1 cellular context compared by ENCODE assay signal in the genomic region with DNA sequence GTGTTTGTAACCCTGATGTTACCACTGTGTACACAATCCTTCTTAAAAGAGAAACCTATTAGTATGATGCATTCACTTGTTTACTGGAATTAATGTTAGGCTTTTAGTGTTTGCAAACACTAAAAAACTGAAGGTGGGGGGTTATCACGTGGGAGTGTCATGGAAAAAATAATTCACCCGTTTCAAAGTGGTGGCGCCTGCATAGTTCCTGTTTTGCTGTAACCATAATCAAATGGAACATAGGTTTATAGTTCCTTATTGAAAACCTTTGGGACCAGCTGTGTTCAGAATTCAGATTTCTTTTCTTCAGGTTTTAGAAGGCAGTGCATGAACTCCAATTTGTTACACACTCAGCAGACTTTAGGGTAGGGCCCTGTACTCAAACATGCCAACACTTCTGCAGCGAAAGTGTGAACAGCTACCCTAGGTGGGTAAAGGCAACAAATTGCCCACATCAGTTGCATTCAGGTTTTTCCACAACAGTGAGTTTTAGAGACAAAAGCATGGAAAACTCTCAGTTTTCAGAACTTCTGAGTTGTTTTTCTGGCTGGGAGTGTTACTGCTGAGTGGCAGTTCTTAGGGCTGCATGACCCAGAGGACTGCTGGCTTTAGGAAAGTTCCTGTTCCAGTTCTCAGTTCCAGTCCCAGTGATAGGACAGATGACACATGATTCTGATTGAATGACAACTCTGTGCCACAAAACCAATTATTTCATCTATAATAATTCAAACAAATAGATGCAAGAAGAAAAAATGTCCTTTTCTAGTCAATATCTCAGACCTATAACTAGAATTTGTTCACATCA.
TF ChIP-seq lines count a peak whose summit lies in the region.

No MANE protein-coding gene starts in this region.

TF ChIP-seq in HepG2, 621 proteins besides CTCF, POLR2A, EP300 and RAD21:
- no peak for TF ChIP-seq DPF2 (CRISPR knock-in tag; IDR thresholded peaks at IDR 0.05; ENCODE audit: borderline replicate concordance, low read depth)
- no peak for TF ChIP-seq NKX3-1 (CRISPR knock-in tag; IDR thresholded peaks at IDR 0.05)
- TF ChIP-seq ZNF350 (CRISPR knock-in tag; IDR thresholded peaks at IDR 0.05; ENCODE audit: borderline replicate concordance, low read depth), result no peak
- TF ChIP-seq RBM39 (IDR thresholded peaks at IDR 0.05; ENCODE audit: low read depth, low read length, poor library complexity, severe bottlenecking), result no peak
- TF ChIP-seq RBAK (CRISPR knock-in tag; IDR thresholded peaks at IDR 0.05), result no peak
- no peak for TF ChIP-seq ZSCAN30 (CRISPR knock-in tag; IDR thresholded peaks at IDR 0.05)
- no peak for TF ChIP-seq MTF2 (CRISPR knock-in tag; IDR thresholded peaks at IDR 0.05; ENCODE audit: borderline replicate concordance)
- no peak for TF ChIP-seq ZNF501 (CRISPR knock-in tag; IDR thresholded peaks at IDR 0.05)
- TF ChIP-seq ZNF564 (CRISPR knock-in tag; IDR thresholded peaks at IDR 0.05), result no peak
- TF ChIP-seq ZBTB7A (CRISPR knock-in tag; IDR thresholded peaks at IDR 0.05), result no peak
- no peak for TF ChIP-seq ZNF674 (CRISPR knock-in tag; IDR thresholded peaks at IDR 0.05; ENCODE audit: low read depth)
